ENCODE assay signal across 1 cellular context in genomic region chr11:69637601-69637955, GRCh38.
TF ChIP-seq lines count a peak whose summit lies in the region.

No MANE protein-coding gene starts in this region.

TF ChIP-seq in HepG2, 621 proteins besides CTCF, POLR2A, EP300 and RAD21 (continued from another document):
- TF ChIP-seq ZNF580 (CRISPR knock-in tag; IDR thresholded peaks at IDR 0.05; ENCODE audit: borderline replicate concordance, low read depth) (no peak), ZSCAN22 (CRISPR knock-in tag; IDR thresholded peaks at IDR 0.05) (no peak), NCOR1 (IDR thresholded peaks at IDR 0.05; ENCODE audit: borderline replicate concordance, low read length) (no peak), RARA (CRISPR knock-in tag; IDR thresholded peaks at IDR 0.05) (no peak), KDM2A (CRISPR knock-in tag; IDR thresholded peaks at IDR 0.05; ENCODE audit: borderline replicate concordance, low read depth) (no peak), ZNF780A (CRISPR knock-in tag; IDR thresholded peaks at IDR 0.05) (no peak), IRF2 (CRISPR knock-in tag; IDR thresholded peaks at IDR 0.05) (no peak), MAZ (IDR thresholded peaks at IDR 0.05; ENCODE audit: borderline replicate concordance, low read depth, low read length) (no peak), MAZ (CRISPR knock-in tag; IDR thresholded peaks at IDR 0.05; ENCODE audit: low read depth) (no peak), ZNF101 (CRISPR knock-in tag; IDR thresholded peaks at IDR 0.05; ENCODE audit: borderline replicate concordance, low read depth) (no peak), ZBTB33 (CRISPR knock-in tag; IDR thresholded peaks at IDR 0.05) (no peak), MLXIP (CRISPR knock-in tag; IDR thresholded peaks at IDR 0.05; ENCODE audit: borderline replicate concordance) (no peak)
